In the genomic region with DNA sequence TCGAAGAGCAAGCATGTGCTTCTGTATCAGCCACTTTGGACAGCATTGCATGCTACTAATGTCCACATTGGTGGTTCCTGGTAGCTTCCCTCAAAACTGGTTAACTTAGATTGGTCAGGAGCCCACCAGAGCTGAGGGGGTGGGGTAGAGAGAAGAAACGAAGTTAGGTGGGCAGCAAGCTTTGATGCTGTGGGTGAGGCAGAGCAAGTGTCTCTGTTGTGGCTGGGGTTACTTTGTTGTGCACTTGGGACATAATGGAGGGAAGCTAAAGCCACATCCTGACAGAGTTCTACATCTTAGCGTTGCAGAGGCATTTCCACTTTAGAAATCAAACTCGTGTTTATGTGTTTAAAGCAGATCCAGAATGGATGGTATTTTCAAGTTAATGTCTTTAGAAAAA, we compare ENCODE assay signal across 30 cellular contexts.
DNase-seq lines count a peak whose midpoint lies in the region; ATAC-seq and TF ChIP-seq lines count a peak whose summit lies in the region.
"Had no signal": no experiment of that assay in that cellular context is flagged by ENCODE, and none has a peak within 500 bp of the region (broad histone marks: within the 10 kb centered on the region; RNA-seq: fewer than 3 reads in every experiment).

No MANE protein-coding gene starts in this region.

- POLR2A ChIA-PET in CD4-positive, alpha-beta memory T cell (lab: Charles Lee; ENCODE audit: partially characterized antibody): interaction anchor here (1.3 kb wide), 1 partner anchor 31 kb away, joined by 6 read pairs; no protein-coding TSS in a partner anchor
- POLR2A ChIA-PET in activated CD8-positive, alpha-beta T cell treated with anti-CD3 and anti-CD28 coated beads, Interleukin-2, amount 10 ng/mL, durations not matched to agents 7 days and 5 days (lab: Charles Lee): interaction anchor here (1.2 to 1.6 kb wide), 3 partner anchors 30 to 83 kb away, joined by 4 to 6 read pairs (median 5); partner anchors contain the start of gene FAM168B
- POLR2A ChIA-PET in naive thymus-derived CD8-positive, alpha-beta T cell (lab: Charles Lee): interaction anchor here (1.3 to 2.9 kb wide), 3 partner anchors 23 to 30 kb away, joined by 4 to 23 read pairs (median 6); no protein-coding TSS in a partner anchor
- POLR2A ChIA-PET in HEK293T (lab: Yijun Ruan, JAX): no interaction called here

- H3K4me1 Mint-ChIP-seq in CD4-positive, alpha-beta memory T cell: peaks cover 11 to 26% (median 22%) of the 10 kb centered on the region in 4 donors
- peaks cover 39% of the 10 kb centered on the region for H3K4me1 Mint-ChIP-seq in activated CD8-positive, alpha-beta T cell treated with anti-CD3 and anti-CD28 coated beads, Interleukin-2, amount 10 ng/mL, durations not matched to agents 7 days and 5 days (ENCODE audit: low read depth)
- peaks cover 26 to 40% (median 37%) of the 10 kb centered on the region in 4 donors for H3K4me1 Mint-ChIP-seq in naive thymus-derived CD8-positive, alpha-beta T cell
- H3K4me1 Mint-ChIP-seq: activated B cell treated with CpG ODN at 0.5 μM for 24 hours had no signal

- no peak for TF ChIP-seq POLR2A in upper lobe of left lung (IDR thresholded peaks at IDR 0.05)

- no peaks in the 10 kb centered on the region for H3K36me3 Mint-ChIP-seq in CD4-positive, alpha-beta memory T cell
- H3K36me3 Mint-ChIP-seq in activated CD8-positive, alpha-beta T cell treated with anti-CD3 and anti-CD28 coated beads, Interleukin-2, amount 10 ng/mL, durations not matched to agents 7 days and 5 days (ENCODE audit: low read depth): peaks cover 6% of the 10 kb centered on the region
- no peaks in the 10 kb centered on the region for H3K36me3 Mint-ChIP-seq in naive thymus-derived CD8-positive, alpha-beta T cell
- H3K36me3 Mint-ChIP-seq: activated naive CD4-positive, alpha-beta T cell treated with anti-CD3 and anti-CD28 coated beads, Interleukin-2, amount 50 U/mL, for 72 hours had no signal

- 57 to 66% methylated on average over 4 of the region's 4 CpGs for WGBS in upper lobe of left lung, 2 donors

- intact Hi-C loops in CD4-positive, alpha-beta memory T cell (cut with micrococcal nuclease): no loop called here

- DNase-seq in CD4-positive, alpha-beta memory T cell: peak in 3 of 5 donors; percentile 20 to 36 (median 22)
- peak; percentile 75 for DNase-seq in activated CD8-positive, alpha-beta T cell treated with anti-CD3 and anti-CD28 coated beads, Interleukin-2, amount 10 ng/mL, durations not matched to agents 7 days and 5 days
- DNase-seq in naive thymus-derived CD8-positive, alpha-beta T cell: peak in 6 of 10 donors; percentile 21 to 81 (median 64)
- DNase-seq in HEK293T (ENCODE audit: extremely low spot score) (no peak), hypothalamus (lab: John Stamatoyannopoulos, UW) (no peak), upper lobe of left lung (no peak)
- DNase-seq: activated B cell treated with CpG ODN at 0.5 μM for 24 hours; activated CD4-positive, alpha-beta T cell treated with anti-CD3 and anti-CD28 coated beads, Interleukin-2, amount 50 U/mL, for 48 hours; activated T-cell treated with anti-CD3 and anti-CD28 coated beads for 4 hours; BE2C; cortex of kidney; effector memory CD4-positive, alpha-beta T cell; head of caudate nucleus; kidney; left ventricle myocardium superior; mesendoderm; NCI-H1092; NCI-H1694; NCI-H446 treated with DMSO at 0.1 percent for 48 hours; NCI-H82; right lobe of liver; stimulated activated CD8-positive, alpha-beta memory T cell treated with anti-CD3 and anti-CD28 coated beads, Interleukin-4, amount 100 ng/mL, for 48 hours; SW 1271; tibial artery had no signal

- H3K4me2 ChIP-seq in BLaER1: peak overlapping the region; percentile 25

- ATAC-seq in activated CD8-positive, alpha-beta T cell treated with anti-CD3 and anti-CD28 coated beads, Interleukin-2, amount 10 ng/mL, durations not matched to agents 7 days and 5 days: peak; percentile 90
- peak; percentile 84 to 95 for ATAC-seq in naive thymus-derived CD8-positive, alpha-beta T cell
- ATAC-seq in upper lobe of left lung (ENCODE audit: low FRiP score in 2 of 2): no peak
- no peak for ATAC-seq in HG02642 (IDR thresholded peaks at IDR 0.05; ENCODE audit: poor library complexity, unreplicated experiment)
- ATAC-seq: activated naive CD4-positive, alpha-beta T cell treated with anti-CD3 and anti-CD28 coated beads, Interleukin-2, amount 50 U/mL, for 72 hours; K562; left ventricle myocardium superior; right lobe of liver had no signal

- H3K27ac ChIP-seq in BLaER1 (no peak overlapping the region), upper lobe of left lung (no peak overlapping the region)
- no peak overlapping the region for H3K27ac ChIP-seq in CD4-positive, alpha-beta memory T cell (ENCODE audit: low read depth, low read length)
- H3K27ac ChIP-seq: ascending aorta, right lobe of liver, tibial artery had no signal

- no peaks in the 10 kb centered on the region for H3K27me3 ChIP-seq in BLaER1
- no peaks in the 10 kb centered on the region for H3K27me3 ChIP-seq in CD4-positive, alpha-beta memory T cell (ENCODE audit: insufficient read depth, low read length)
- no peaks in the 10 kb centered on the region for H3K27me3 ChIP-seq in upper lobe of left lung
- H3K27me3 ChIP-seq: ascending aorta, BE2C, right lobe of liver had no signal

- no peak overlapping the region for H3K9ac ChIP-seq in BLaER1

- H3K36me3 ChIP-seq in BLaER1: no peaks in the 10 kb centered on the region
- no peaks in the 10 kb centered on the region for H3K36me3 ChIP-seq in CD4-positive, alpha-beta memory T cell (ENCODE audit: insufficient read depth, low read length)
- no peaks in the 10 kb centered on the region for H3K36me3 ChIP-seq in upper lobe of left lung
- H3K36me3 ChIP-seq: ascending aorta, BE2C, right lobe of liver, tibial artery had no signal

- peak overlapping the region in 6 of 7 donors; percentile 32 to 89 (median 68) for H3K27ac Mint-ChIP-seq in CD4-positive, alpha-beta memory T cell
- H3K27ac Mint-ChIP-seq in activated CD8-positive, alpha-beta T cell treated with anti-CD3 and anti-CD28 coated beads, Interleukin-2, amount 10 ng/mL, durations not matched to agents 7 days and 5 days: peak overlapping the region; percentile 97
- peak overlapping the region; percentile 34 to 92 (median 82) for H3K27ac Mint-ChIP-seq in naive thymus-derived CD8-positive, alpha-beta T cell
- H3K27ac Mint-ChIP-seq: activated B cell treated with CpG ODN at 0.5 μM for 24 hours; activated naive CD4-positive, alpha-beta T cell treated with anti-CD3 and anti-CD28 coated beads, Interleukin-2, amount 50 U/mL, for 72 hours; activated T-helper 2 cell treated with anti-CD3 and anti-CD28 coated beads, Interferon-gamma antibody, Interleukin-2, Interleukin-4, amounts not matched to agents 10 μg/mL and 5 μg/mL and 100 μg/mL, durations not matched to agents 14 hours and 24 hours and 36 hours had no signal

- TF ChIP-seq EP300 in upper lobe of left lung (IDR thresholded peaks at IDR 0.05): no peak

- no peak for TF ChIP-seq CTCF in upper lobe of left lung (IDR thresholded peaks at IDR 0.05)

- peaks cover 0 to 4% (median 0%) of the 10 kb centered on the region in 8 donors for H3K9me3 Mint-ChIP-seq in CD4-positive, alpha-beta memory T cell
- peaks cover 12% of the 10 kb centered on the region for H3K9me3 Mint-ChIP-seq in activated CD8-positive, alpha-beta T cell treated with anti-CD3 and anti-CD28 coated beads, Interleukin-2, amount 10 ng/mL, durations not matched to agents 7 days and 5 days (ENCODE audit: insufficient read depth)
- H3K9me3 Mint-ChIP-seq in naive thymus-derived CD8-positive, alpha-beta T cell: peaks cover 0 to 14% (median 0%) of the 10 kb centered on the region in 9 donors
- H3K9me3 Mint-ChIP-seq: activated T-helper 2 cell treated with anti-CD3 and anti-CD28 coated beads, Interferon-gamma antibody, Interleukin-2, Interleukin-4, amounts not matched to agents 10 μg/mL and 5 μg/mL and 100 μg/mL, durations not matched to agents 14 hours and 24 hours and 36 hours had no signal

- H3K4me1 ChIP-seq in BLaER1 (peaks cover 11% of the 10 kb centered on the region), upper lobe of left lung (no peaks in the 10 kb centered on the region)
- H3K4me1 ChIP-seq in CD4-positive, alpha-beta memory T cell (ENCODE audit: insufficient read depth, low read length): peaks cover 19% of the 10 kb centered on the region
- H3K4me1 ChIP-seq: ascending aorta, BE2C, right lobe of liver, tibial artery had no signal

- no peaks in the 10 kb centered on the region for H4K20me1 ChIP-seq in BLaER1

- 0 out of 2 replicates have a peak, but pooled peaks cover 6% of the 10 kb centered on the region for H3K9me3 ChIP-seq in BLaER1
- H3K9me3 ChIP-seq in CD4-positive, alpha-beta memory T cell (ENCODE audit: control insufficient read depth in 1 of 2, low read length in 2 of 2): no peaks in the 10 kb centered on the region
- no peaks in the 10 kb centered on the region for H3K9me3 ChIP-seq in upper lobe of left lung
- H3K9me3 ChIP-seq: ascending aorta, BE2C, right lobe of liver, tibial artery had no signal

- H3K4me3 ChIP-seq in BLaER1 (no peak overlapping the region), upper lobe of left lung (no peak overlapping the region)
- no peak overlapping the region for H3K4me3 ChIP-seq in CD4-positive, alpha-beta memory T cell (ENCODE audit: low read length in 2 of 2)
- H3K4me3 ChIP-seq: ascending aorta, K562, right lobe of liver, tibial artery had no signal

- H3K4me3 Mint-ChIP-seq in CD4-positive, alpha-beta memory T cell: peak overlapping the region in 7 of 8 donors; percentile 4 to 68 (median 63)
- peak overlapping the region; percentile 61 for H3K4me3 Mint-ChIP-seq in activated CD8-positive, alpha-beta T cell treated with anti-CD3 and anti-CD28 coated beads, Interleukin-2, amount 10 ng/mL, durations not matched to agents 7 days and 5 days
- peak overlapping the region; percentile 40 to 82 (median 76) for H3K4me3 Mint-ChIP-seq in naive thymus-derived CD8-positive, alpha-beta T cell
- H3K4me3 Mint-ChIP-seq: activated B cell treated with CpG ODN at 0.5 μM for 24 hours had no signal

- CTCF ChIA-PET in CD4-positive, alpha-beta memory T cell (lab: Charles Lee; ENCODE audit: partially characterized antibody): interaction anchor here (1.1 kb wide), 1 partner anchor 9 kb away, joined by 3 read pairs; no protein-coding TSS in a partner anchor
- CTCF ChIA-PET in activated CD8-positive, alpha-beta T cell treated with anti-CD3 and anti-CD28 coated beads, Interleukin-2, amount 10 ng/mL, durations not matched to agents 7 days and 5 days (lab: Charles Lee): interaction anchor here (0.9 to 2.3 kb wide), 6 partner anchors 9 to 213 kb away, joined by 3 to 8 read pairs (median 4); no protein-coding TSS in a partner anchor
- CTCF ChIA-PET in HEK293T (lab: Yijun Ruan, JAX): no interaction called here

- peaks cover 3 to 17% of the 10 kb centered on the region in 2 donors for H3K27me3 Mint-ChIP-seq in CD4-positive, alpha-beta memory T cell
- peaks cover 9% of the 10 kb centered on the region for H3K27me3 Mint-ChIP-seq in activated CD8-positive, alpha-beta T cell treated with anti-CD3 and anti-CD28 coated beads, Interleukin-2, amount 10 ng/mL, durations not matched to agents 7 days and 5 days (ENCODE audit: low read depth)
- H3K27me3 Mint-ChIP-seq in naive thymus-derived CD8-positive, alpha-beta T cell: peaks cover 0 to 4% (median 0%) of the 10 kb centered on the region in 5 donors

TF ChIP-seq in HEK293T, 16 proteins besides CTCF, POLR2A, EP300 and RAD21 (continues in another document):
- TF ChIP-seq HDGF (IDR thresholded peaks at IDR 0.05; ENCODE audit: borderline replicate concordance) (no peak), ARNT (IDR thresholded peaks at IDR 0.05) (no peak), FOXA1 (IDR thresholded peaks at IDR 0.05) (no peak)

Comparison
In these comparisons a context has a peak if more than half of its experiments do, and no peak if none do; other contexts are left out.
1. DNase-seq: peak in CD4-positive, alpha-beta memory T cell (3 of 5), activated CD8-positive, alpha-beta T cell treated with anti-CD3 and anti-CD28 coated beads, Interleukin-2, amount 10 ng/mL, durations not matched to agents 7 days and 5 days (single experiment) and naive thymus-derived CD8-positive, alpha-beta T cell (6 of 10); none in HEK293T (single experiment), hypothalamus (0 of 51) and upper lobe of left lung (0 of 2).
2. ATAC-seq: peak in activated CD8-positive, alpha-beta T cell treated with anti-CD3 and anti-CD28 coated beads, Interleukin-2, amount 10 ng/mL, durations not matched to agents 7 days and 5 days (single experiment) and naive thymus-derived CD8-positive, alpha-beta T cell (2 of 2); none in upper lobe of left lung (0 of 2) and HG02642 (single experiment).
3. Peak in every context shown above with its lines, with median percentiles within 50 percentile points of each other: H3K27ac Mint-ChIP-seq and H3K4me3 Mint-ChIP-seq.